8 cellular contexts compared by ENCODE assay signal in genomic region chr20:47318027-47318595, GRCh38. TPM values are rescaled to one million over a fixed set of nuclear protein-coding genes. Genes with fewer than 3 reads are reported as not detected.
DNase-seq lines count a peak whose midpoint lies in the region; ATAC-seq and TF ChIP-seq lines count a peak whose summit lies in the region.

No MANE protein-coding gene starts in this region.

- H3K4me1 Mint-ChIP-seq in naive thymus-derived CD4-positive, alpha-beta T cell: peaks cover 29 to 86% (median 78%) of the 10 kb centered on the region in 7 donors

- DNase-seq in Caki2 (ENCODE audit: low read depth) (peak; percentile 44), RPMI7951 (ENCODE audit: low read depth) (peak; percentile 70), epithelial cell of esophagus (ENCODE audit: low read depth) (peak; percentile 70), NCI-H187 (lab: John Stamatoyannopoulos, UW) (no peak), NCI-H1436 (lab: John Stamatoyannopoulos, UW) (no peak), NCI-H2196 treated with DMSO at 0.1 percent for 48 hours (lab: John Stamatoyannopoulos, UW; ENCODE audit: unreplicated experiment) (no peak), NCI-H82 treated with DMSO at 0.1 percent for 48 hours (lab: John Stamatoyannopoulos, UW; ENCODE audit: unreplicated experiment) (no peak)
- DNase-seq in naive thymus-derived CD4-positive, alpha-beta T cell: no peak

- intact Hi-C loops in naive thymus-derived CD4-positive, alpha-beta T cell (cut with micrococcal nuclease): loop anchor here in 1 of 2 donors (5.0 kb wide), 1 partner anchor 34 kb away; no protein-coding TSS in a partner anchor

- TF ChIP-seq CTCF in epithelial cell of esophagus (IDR thresholded peaks at IDR 0.05; ENCODE audit: insufficient read depth, low read depth, low read length, missing control alignments): no peak

- no peaks in the 10 kb centered on the region for H3K9me3 ChIP-seq in naive thymus-derived CD4-positive, alpha-beta T cell (ENCODE audit: control insufficient read depth in 2 of 3, low read length in 3 of 3)

- peak overlapping the region; percentile 57 to 92 (median 86) for H3K27ac Mint-ChIP-seq in naive thymus-derived CD4-positive, alpha-beta T cell

- peak overlapping the region; percentile 42 to 80 (median 62) for H3K4me3 Mint-ChIP-seq in naive thymus-derived CD4-positive, alpha-beta T cell

- H3K9me3 Mint-ChIP-seq in naive thymus-derived CD4-positive, alpha-beta T cell: peaks cover 0 to 1% (median 0%) of the 10 kb centered on the region in 11 donors

- no peaks in the 10 kb centered on the region for H3K36me3 ChIP-seq in naive thymus-derived CD4-positive, alpha-beta T cell (ENCODE audit: control insufficient read depth in 2 of 3, insufficient read depth in 3 of 3, low read length in 3 of 3)

- H3K4me3 ChIP-seq in epithelial cell of esophagus (ENCODE audit: low read length): peak overlapping the region; percentile 36
- H3K4me3 ChIP-seq in naive thymus-derived CD4-positive, alpha-beta T cell (ENCODE audit: low read length): no peak overlapping the region

- POLR2A ChIA-PET in naive thymus-derived CD4-positive, alpha-beta T cell (lab: Charles Lee): interaction anchor here (1.5 kb wide), 1 partner anchor 10 kb away, joined by 3 read pairs; no protein-coding TSS in a partner anchor

- H3K27me3 ChIP-seq in naive thymus-derived CD4-positive, alpha-beta T cell (ENCODE audit: control insufficient read depth in 2 of 2, insufficient read depth in 2 of 2, low read length in 2 of 2): no peaks in the 10 kb centered on the region

- peaks cover 0 to 11% (median 0%) of the 10 kb centered on the region in 5 donors for H3K36me3 Mint-ChIP-seq in naive thymus-derived CD4-positive, alpha-beta T cell

- in situ Hi-C loops in Caki2 (cut with HindIII; ENCODE audit: low pct_unique_long_range_greater_than_20kb, low sequenced_read_pairs): no loop called here

- peaks cover 15 to 30% of the 10 kb centered on the region in 2 donors for H3K4me1 ChIP-seq in naive thymus-derived CD4-positive, alpha-beta T cell (ENCODE audit: control insufficient read depth in 2 of 2, insufficient read depth in 2 of 2, low read length in 2 of 2)

- peak overlapping the region; percentile 55 for H3K27ac ChIP-seq in naive thymus-derived CD4-positive, alpha-beta T cell (ENCODE audit: low read depth, low read length)

- no peak for ATAC-seq in naive thymus-derived CD4-positive, alpha-beta T cell

- CTCF ChIA-PET in naive thymus-derived CD4-positive, alpha-beta T cell (lab: Charles Lee): interaction anchor here (1.4 kb wide), 1 partner anchor 38 kb away, joined by 3 read pairs; the partner anchor contains the start of gene ZMYND8

- no peaks in the 10 kb centered on the region for H3K27me3 Mint-ChIP-seq in naive thymus-derived CD4-positive, alpha-beta T cell

RNA-seq across cellular contexts. Expression of gene ZMYND8, which starts 38.4 kb away (rescaled TPM):
- total RNA-seq in Caki2 (2014; rRNA removed; shearing (Covaris generic); ENCODE audit: low replicate concordance): 7.8 and 14.5 TPM in 2 replicates
- total RNA-seq in RPMI7951 (2014; rRNA removed; shearing (Covaris generic)): 26.6 and 36.0 TPM in 2 replicates
- total RNA-seq in naive thymus-derived CD4-positive, alpha-beta T cell: 10 to 100 TPM; 54.5 to 83.0 (median 68.5) TPM
- polyA plus RNA-seq in naive thymus-derived CD4-positive, alpha-beta T cell: 10 to 100 TPM; 12.7 to 28.7 TPM

Comparison
In these comparisons a context has a peak if more than half of its experiments do, and no peak if none do; other contexts are left out.
1. DNase-seq: peak in Caki2 (single experiment), RPMI7951 (single experiment) and epithelial cell of esophagus (single experiment); none in naive thymus-derived CD4-positive, alpha-beta T cell (0 of 9), NCI-H187 (0 of 2), NCI-H1436 (single experiment), NCI-H2196 treated with DMSO at 0.1 percent for 48 hours (single experiment) and NCI-H82 treated with DMSO at 0.1 percent for 48 hours (single experiment).